In the genomic region with DNA sequence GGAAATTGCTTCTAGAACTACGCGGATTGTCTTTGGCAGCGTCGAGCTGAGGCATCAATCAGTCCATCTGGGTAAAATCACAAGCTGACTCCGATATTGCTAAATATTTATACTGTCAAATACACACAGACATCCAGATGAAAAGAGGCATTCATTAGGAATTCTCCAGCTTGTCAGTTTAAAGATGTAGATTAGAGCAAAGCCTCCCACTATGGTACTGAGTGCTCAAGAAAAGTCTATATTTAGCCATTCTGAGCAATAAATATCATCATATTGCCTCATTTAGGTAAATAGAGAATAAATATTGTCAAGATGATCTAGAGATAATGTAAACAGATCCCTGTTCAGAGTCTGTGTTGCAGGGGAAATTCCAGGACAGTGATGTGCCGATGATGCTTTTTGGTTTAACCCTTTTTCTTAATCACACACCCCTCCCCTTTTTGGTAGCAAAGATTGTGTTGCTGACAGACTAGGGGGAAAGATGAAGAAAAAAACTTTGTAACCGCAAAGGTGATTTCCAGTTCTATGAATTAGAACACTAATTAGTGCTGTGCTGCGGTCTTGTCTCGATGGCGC, we compare ENCODE assay signal across 25 cellular contexts.
DNase-seq lines count a peak whose midpoint lies in the region; ATAC-seq, FAIRE-seq and TF ChIP-seq lines count a peak whose summit lies in the region.
"Had no signal": no experiment of that assay in that cellular context is flagged by ENCODE, and none has a peak within 500 bp of the region (broad histone marks: within the 10 kb centered on the region; RNA-seq: fewer than 3 reads in every experiment).

No MANE protein-coding gene starts in this region.

- TF ChIP-seq POLR2A in GM12878 (IDR thresholded peaks at IDR 0.05; ENCODE audit: low read depth, low read length) = no peak

- H3K4me1 ChIP-seq in GM12878 (ENCODE audit: control insufficient read depth, insufficient read depth, low read length) = no peaks in the 10 kb centered on the region
- H3K4me1 ChIP-seq: colonic mucosa, pancreas, right lobe of liver, suprapubic skin, vagina had no signal

- H3K4me3 Mint-ChIP-seq in activated CD4-positive, alpha-beta T cell treated with anti-CD3 and anti-CD28 coated beads, Interleukin-2, amount 10 ng/mL, durations not matched to agents 24 days and 14 days = no peak overlapping the region
- H3K4me3 Mint-ChIP-seq: immature natural killer cell; natural killer cell treated with Interleukin-12 subunit alpha and Interleukin-12 subunit beta and Interleukin-15 and Interleukin-18, amount 100 ng/mL, for 72 hours; T-helper 1 cell treated with Interleukin-12 subunit alpha and Interleukin-12 subunit beta and Interleukin-4 antibody, amounts not matched to agents 30 μg/mL and 1 μg/mL, for 36 hours had no signal

- no peaks in the 10 kb centered on the region for H4K20me1 ChIP-seq in GM12878 (ENCODE audit: control insufficient read depth, insufficient read depth)

- H3K4me2 ChIP-seq in GM12878 (ENCODE audit: control insufficient read depth, insufficient read depth) = no peak overlapping the region

- no peak for ATAC-seq in GM12878
- ATAC-seq: left ventricle myocardium superior; natural killer cell treated with Interleukin-12 subunit alpha and Interleukin-12 subunit beta and Interleukin-15 and Interleukin-18, amount 100 ng/mL, for 72 hours; Panc1; pancreas had no signal

- H2AFZ ChIP-seq in GM12878 (ENCODE audit: control insufficient read depth, low read depth, low read length) = no peak overlapping the region

- DNase-seq in AG10803 (ENCODE audit: low read depth) = peak; percentile 2
- peak; percentile 33 for DNase-seq in ELR (ENCODE audit: low read depth)
- DNase-seq in GM12878 (ENCODE audit: low read depth, low spot score) = no peak
- DNase-seq in iris pigment epithelial cell (ENCODE audit: low read depth) = peak; percentile 11
- no peak for DNase-seq in activated CD4-positive, alpha-beta T cell treated with anti-CD3 and anti-CD28 coated beads, Interleukin-2, amount 10 ng/mL, durations not matched to agents 24 days and 14 days
- no peak for DNase-seq in OCI-M2 (lab: John Stamatoyannopoulos, UW; ENCODE audit: unreplicated experiment)
- DNase-seq in NCI-H2227 (lab: John Stamatoyannopoulos, UW; ENCODE audit: unreplicated experiment) = no peak
- DNase-seq in dermis blood vessel endothelial cell = no peak
- DNase-seq: activated CD4-positive, alpha-beta T cell treated with anti-CD3 and anti-CD28 coated beads, Interleukin-2, amount 50 U/mL, for 1 hour; activated effector memory CD4-positive, alpha-beta T cell treated with Interleukin-2 at 50 U/mL for 16 hours; colonic mucosa; DMS53; immature natural killer cell; left ventricle myocardium superior; midbrain; NCI-H1048; NCI-H1930; pancreas; right lobe of liver had no signal

- H3K9me3 ChIP-seq in GM12878 (replicated peaks; ENCODE audit: control insufficient read depth, insufficient read depth, low read length) = no peaks in the 10 kb centered on the region
- H3K9me3 ChIP-seq: colonic mucosa, pancreas, right lobe of liver, suprapubic skin, vagina had no signal

- no peak for TF ChIP-seq EP300 in GM12878 (IDR thresholded peaks at IDR 0.05; ENCODE audit: borderline replicate concordance in 1 of 2, control insufficient read depth in 1 of 2, low read depth in 2 of 2, low read length in 2 of 2)

- TF ChIP-seq CTCF in AG10803 (conservative IDR thresholded peaks at IDR 0.05; ENCODE audit: low read length) (no peak), GM12878 (IDR thresholded peaks at IDR 0.05 in 2 of 3, conservative IDR thresholded peaks at IDR 0.05 in 1 of 3; ENCODE audit: control insufficient read depth in 2 of 3, extremely low read depth in 1 of 3, insufficient read depth in 1 of 3, low read depth in 3 of 3, low read length in 3 of 3) (no peak)

- H3K27ac ChIP-seq in GM12878 (ENCODE audit: control insufficient read depth, insufficient read depth) = no peak overlapping the region
- H3K27ac ChIP-seq: colonic mucosa, pancreas, right lobe of liver, suprapubic skin, vagina had no signal

- no peaks in the 10 kb centered on the region for H3K36me3 ChIP-seq in GM12878 (ENCODE audit: control insufficient read depth in 2 of 2, insufficient read depth in 2 of 2, low read length in 1 of 2)
- H3K36me3 ChIP-seq: colonic mucosa, pancreas, right lobe of liver, vagina had no signal

- peak; percentile 35 for FAIRE-seq in GM12878 (lab: Jason Lieb, UNC)
- FAIRE-seq: pancreas had no signal

- H3K27ac Mint-ChIP-seq in activated CD4-positive, alpha-beta T cell treated with anti-CD3 and anti-CD28 coated beads, Interleukin-2, amount 10 ng/mL, durations not matched to agents 24 days and 14 days = no peak overlapping the region
- H3K27ac Mint-ChIP-seq: immature natural killer cell; natural killer cell treated with Interleukin-12 subunit alpha and Interleukin-12 subunit beta and Interleukin-15 and Interleukin-18, amount 100 ng/mL, for 72 hours; T-helper 1 cell treated with Interleukin-12 subunit alpha and Interleukin-12 subunit beta and Interleukin-4 antibody, amounts not matched to agents 30 μg/mL and 1 μg/mL, for 36 hours had no signal

- 95% methylated on average over 10 of the region's 10 CpGs for WGBS in GM12878 (ENCODE audit: insufficient coverage, insufficient replicate concordance, low lambda C conversion rate, missing lambda C conversion rate)

- H3K27me3 Mint-ChIP-seq in activated CD4-positive, alpha-beta T cell treated with anti-CD3 and anti-CD28 coated beads, Interleukin-2, amount 10 ng/mL, durations not matched to agents 24 days and 14 days = no peaks in the 10 kb centered on the region
- H3K27me3 Mint-ChIP-seq: natural killer cell treated with Interleukin-12 subunit alpha and Interleukin-12 subunit beta and Interleukin-15 and Interleukin-18, amount 100 ng/mL, for 72 hours had no signal

- H3K79me2 ChIP-seq in GM12878 (ENCODE audit: control insufficient read depth, insufficient read depth, low read length) = no peaks in the 10 kb centered on the region

- POLR2A ChIA-PET in GM12878 (lab: Charles Lee) = no interaction called here

- no peaks in the 10 kb centered on the region for H3K9me3 Mint-ChIP-seq in activated CD4-positive, alpha-beta T cell treated with anti-CD3 and anti-CD28 coated beads, Interleukin-2, amount 10 ng/mL, durations not matched to agents 24 days and 14 days
- H3K9me3 Mint-ChIP-seq: brain; immature natural killer cell; natural killer cell treated with Interleukin-12 subunit alpha and Interleukin-12 subunit beta and Interleukin-15 and Interleukin-18, amount 100 ng/mL, for 72 hours; T-helper 1 cell treated with Interleukin-12 subunit alpha and Interleukin-12 subunit beta and Interleukin-4 antibody, amounts not matched to agents 30 μg/mL and 1 μg/mL, for 36 hours had no signal

- in situ Hi-C loops in GM12878 (cut with MboI) = no loop called here

- H3K4me1 Mint-ChIP-seq in activated CD4-positive, alpha-beta T cell treated with anti-CD3 and anti-CD28 coated beads, Interleukin-2, amount 10 ng/mL, durations not matched to agents 24 days and 14 days = peaks cover 2% of the 10 kb centered on the region

- BruUV-seq in GM12878 (replicated peaks; lab: Mats Ljungman, UMichigan) = no TSS peak

- no peaks in the 10 kb centered on the region for H3K27me3 ChIP-seq in GM12878 (replicated peaks in 1 of 2; ENCODE audit: control insufficient read depth in 2 of 2, insufficient read depth in 2 of 2, low read length in 1 of 2)
- H3K27me3 ChIP-seq: colonic mucosa, pancreas, right lobe of liver, suprapubic skin, vagina had no signal

- CTCF ChIA-PET in GM12878 (lab: Yijun Ruan, JAX) = interaction anchor here (2.9 kb wide), 1 partner anchor 11 kb away, joined by 15 read pairs; no protein-coding TSS in a partner anchor

- SMC1A ChIA-PET in GM12878 (lab: Charles Lee; ENCODE audit: uncharacterized antibody, unreplicated experiment) = interaction anchor here (1.1 to 2.4 kb wide), 4 partner anchors 11 to 81 kb away, joined by 3 to 7 read pairs (median 4); no protein-coding TSS in a partner anchor

- no peaks in the 10 kb centered on the region for H3K36me3 Mint-ChIP-seq in activated CD4-positive, alpha-beta T cell treated with anti-CD3 and anti-CD28 coated beads, Interleukin-2, amount 10 ng/mL, durations not matched to agents 24 days and 14 days (ENCODE audit: low read depth)
- H3K36me3 Mint-ChIP-seq: brain; natural killer cell treated with Interleukin-12 subunit alpha and Interleukin-12 subunit beta and Interleukin-15 and Interleukin-18, amount 100 ng/mL, for 72 hours had no signal

- intact Hi-C loops in GM12878 (cut with micrococcal nuclease; ENCODE audit: unreplicated experiment) = no loop called here
- intact Hi-C loops in activated CD4-positive, alpha-beta T cell treated with anti-CD3 and anti-CD28 coated beads, Interleukin-2, amount 10 ng/mL, durations not matched to agents 24 days and 14 days (cut with micrococcal nuclease) = loop anchor here (5.0 kb wide), 1 partner anchor 380 kb away; no protein-coding TSS in a partner anchor

- no peak overlapping the region for H3K9ac ChIP-seq in GM12878 (ENCODE audit: control insufficient read depth, insufficient read depth, low read length)

- no peak for TF ChIP-seq RAD21 in GM12878 (IDR thresholded peaks at IDR 0.05; ENCODE audit: insufficient read depth, low read depth, low read length)

- H3K4me3 ChIP-seq in AG10803 (ENCODE audit: low read length) = no peak overlapping the region
- no peak overlapping the region for H3K4me3 ChIP-seq in GM12878
- H3K4me3 ChIP-seq: colonic mucosa, pancreas, right lobe of liver, suprapubic skin, vagina had no signal

- RAD21 ChIA-PET in GM12878 (lab: Charles Lee; ENCODE audit: unreplicated experiment) = no interaction called here

TF ChIP-seq in GM12878, 131 proteins besides CTCF, POLR2A, EP300 and RAD21 (continues in another document):
- TF ChIP-seq, protein P1, sequence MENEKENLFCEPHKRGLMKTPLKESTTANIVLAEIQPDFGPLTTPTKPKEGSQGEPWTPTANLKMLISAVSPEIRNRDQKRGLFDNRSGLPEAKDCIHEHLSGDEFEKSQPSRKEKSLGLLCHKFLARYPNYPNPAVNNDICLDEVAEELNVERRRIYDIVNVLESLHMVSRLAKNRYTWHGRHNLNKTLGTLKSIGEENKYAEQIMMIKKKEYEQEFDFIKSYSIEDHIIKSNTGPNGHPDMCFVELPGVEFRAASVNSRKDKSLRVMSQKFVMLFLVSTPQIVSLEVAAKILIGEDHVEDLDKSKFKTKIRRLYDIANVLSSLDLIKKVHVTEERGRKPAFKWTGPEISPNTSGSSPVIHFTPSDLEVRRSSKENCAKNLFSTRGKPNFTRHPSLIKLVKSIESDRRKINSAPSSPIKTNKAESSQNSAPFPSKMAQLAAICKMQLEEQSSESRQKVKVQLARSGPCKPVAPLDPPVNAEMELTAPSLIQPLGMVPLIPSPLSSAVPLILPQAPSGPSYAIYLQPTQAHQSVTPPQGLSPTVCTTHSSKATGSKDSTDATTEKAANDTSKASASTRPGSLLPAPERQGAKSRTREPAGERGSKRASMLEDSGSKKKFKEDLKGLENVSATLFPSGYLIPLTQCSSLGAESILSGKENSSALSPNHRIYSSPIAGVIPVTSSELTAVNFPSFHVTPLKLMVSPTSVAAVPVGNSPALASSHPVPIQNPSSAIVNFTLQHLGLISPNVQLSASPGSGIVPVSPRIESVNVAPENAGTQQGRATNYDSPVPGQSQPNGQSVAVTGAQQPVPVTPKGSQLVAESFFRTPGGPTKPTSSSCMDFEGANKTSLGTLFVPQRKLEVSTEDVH (IDR thresholded peaks at IDR 0.05; ENCODE audit: low read depth, partially characterized antibody) = no peak
- no peak for TF ChIP-seq BHLHE40 (IDR thresholded peaks at IDR 0.05; ENCODE audit: borderline replicate concordance in 1 of 2, low read depth in 2 of 2, low read length in 1 of 2)

Comparison
In these comparisons a context has a peak if more than half of its experiments do, and no peak if none do; other contexts are left out.
1. DNase-seq: peak in AG10803 (single experiment), ELR (single experiment) and iris pigment epithelial cell (single experiment); none in GM12878 (single experiment), activated CD4-positive, alpha-beta T cell treated with anti-CD3 and anti-CD28 coated beads, Interleukin-2, amount 10 ng/mL, durations not matched to agents 24 days and 14 days (single experiment), OCI-M2 (single experiment), NCI-H2227 (single experiment) and dermis blood vessel endothelial cell (single experiment).